In the genomic region with DNA sequence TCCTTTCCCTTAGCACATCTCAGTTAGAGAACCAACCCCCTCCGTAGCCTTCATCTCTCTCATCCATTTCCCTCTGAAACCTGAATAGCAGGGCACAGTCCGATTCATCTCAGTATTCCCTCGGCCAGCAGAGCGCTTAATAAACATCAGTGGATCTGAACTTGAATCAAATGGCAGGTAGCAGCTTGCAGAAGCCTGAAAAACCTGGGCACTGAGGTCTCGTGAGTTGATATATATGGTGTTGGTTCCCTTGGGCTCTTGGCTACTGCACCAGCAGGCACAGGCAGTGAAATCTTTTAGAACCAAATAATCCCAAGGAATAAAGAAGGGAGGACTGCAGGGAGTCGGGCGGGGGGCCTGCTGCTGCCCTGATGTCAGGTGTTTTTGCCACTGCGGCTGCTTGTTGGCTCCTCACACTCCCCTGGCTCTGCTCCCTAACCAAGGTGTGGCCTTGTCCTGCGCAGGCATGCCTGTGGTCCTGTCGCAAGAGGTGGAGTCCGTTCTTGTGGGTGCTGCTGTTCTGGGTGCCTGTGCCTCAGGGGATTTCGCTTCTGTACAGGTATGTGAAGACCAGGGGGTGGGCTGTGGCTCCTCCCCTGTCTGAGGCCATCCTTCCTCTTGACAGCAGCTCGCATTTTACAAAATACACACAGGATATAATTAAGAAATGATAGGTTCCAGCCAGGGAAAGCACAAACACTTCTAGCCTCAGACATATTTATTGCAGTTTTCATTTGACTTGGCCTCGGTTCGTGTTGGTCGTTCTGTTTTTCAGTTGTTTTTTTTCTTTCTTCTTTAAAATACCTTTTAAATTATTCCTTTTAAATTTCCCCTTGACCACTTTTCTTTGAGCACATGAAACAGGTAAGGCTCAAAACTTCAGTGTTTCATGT, we compare ENCODE assay signal across 10 cellular contexts.
A peak's percentile ranks its signal among the peaks of the same experiment; 100 is the strongest.
DNase-seq lines count a peak whose midpoint lies in the region; ATAC-seq and TF ChIP-seq lines count a peak whose summit lies in the region.
"Had no signal": no experiment of that assay in that cellular context is flagged by ENCODE, and none has a peak within 500 bp of the region (broad histone marks: within the 10 kb centered on the region; RNA-seq: fewer than 3 reads in every experiment).

No MANE protein-coding gene starts in this region.

- CTCF ChIA-PET in CD4-positive, alpha-beta T cell (lab: Charles Lee): no interaction called here

- POLR2A ChIA-PET in CD4-positive, alpha-beta T cell (lab: Charles Lee): no interaction called here

- peak overlapping the region in 1 of 2 donors; percentile 87 for H3K4me3 Mint-ChIP-seq in CD14-positive monocyte
- no peak overlapping the region for H3K4me3 Mint-ChIP-seq in CD4-positive, alpha-beta T cell
- H3K4me3 Mint-ChIP-seq: activated CD4-positive, alpha-beta T cell treated with anti-CD3 and anti-CD28 coated beads for 36 hours had no signal

- peaks cover 0 to 2% (median 0%) of the 10 kb centered on the region in 3 donors for H3K27me3 Mint-ChIP-seq in CD14-positive monocyte (ENCODE audit: low read depth in 3 of 3)
- H3K27me3 Mint-ChIP-seq in CD4-positive, alpha-beta T cell: no peaks in the 10 kb centered on the region
- H3K27me3 Mint-ChIP-seq: activated CD4-positive, alpha-beta T cell treated with anti-CD3 and anti-CD28 coated beads for 36 hours had no signal

- no peak for TF ChIP-seq CTCF in CD14-positive monocyte (IDR thresholded peaks at IDR 0.05)
- no peak for TF ChIP-seq CTCF in CD4-positive, alpha-beta T cell (IDR thresholded peaks at IDR 0.05)

- ATAC-seq in CD4-positive, alpha-beta T cell (ENCODE audit: poor library complexity): no peak
- ATAC-seq: activated CD4-positive, alpha-beta T cell treated with anti-CD3 and anti-CD28 coated beads for 36 hours had no signal

- peak overlapping the region; percentile 46 for H3K27ac ChIP-seq in SJCRH30
- peak overlapping the region; percentile 50 for H3K27ac ChIP-seq in rectal smooth muscle tissue (ENCODE audit: low read depth, low read length)
- H3K27ac ChIP-seq in CD4-positive, alpha-beta T cell (ENCODE audit: low read depth, low read length): no peak overlapping the region

- H3K9ac ChIP-seq in rectal smooth muscle tissue (ENCODE audit: low read length): no peak overlapping the region

- H3K36me3 ChIP-seq in SJCRH30: no peaks in the 10 kb centered on the region
- H3K36me3 ChIP-seq in rectal smooth muscle tissue (ENCODE audit: control insufficient read depth, insufficient read depth, low read length): no peaks in the 10 kb centered on the region

- 0 out of 2 replicates have a peak, but pooled peaks cover 3% of the 10 kb centered on the region for H3K9me3 ChIP-seq in SJCRH30 (replicated peaks)
- no peaks in the 10 kb centered on the region for H3K9me3 ChIP-seq in CD4-positive, alpha-beta T cell (ENCODE audit: control insufficient read depth, low read length)

- H3K36me3 Mint-ChIP-seq in CD14-positive monocyte: peaks cover 3 to 15% of the 10 kb centered on the region in 2 donors
- no peaks in the 10 kb centered on the region for H3K36me3 Mint-ChIP-seq in CD4-positive, alpha-beta T cell (ENCODE audit: low read depth)

- peaks cover 64% of the 10 kb centered on the region for H3K4me1 ChIP-seq in SJCRH30
- peaks cover 23% of the 10 kb centered on the region for H3K4me1 ChIP-seq in rectal smooth muscle tissue (ENCODE audit: control insufficient read depth, insufficient read depth, low read length)

- H3K27me3 ChIP-seq in SJCRH30 (no peaks in the 10 kb centered on the region), rectal smooth muscle tissue (ENCODE audit: control insufficient read depth, insufficient read depth, low read length) (no peaks in the 10 kb centered on the region)
- H3K27me3 ChIP-seq in CD4-positive, alpha-beta T cell (ENCODE audit: control insufficient read depth, insufficient read depth, low read length): no peaks in the 10 kb centered on the region

- DNase-seq in CD14-positive monocyte (ENCODE audit: low spot score) (no peak), SJCRH30 (no peak), islet precursor cell (peak; percentile 77), Ammon's horn (ENCODE audit: low spot score) (no peak), mucosa of gallbladder (ENCODE audit: low spot score) (no peak)
- no peak for DNase-seq in CD4-positive, alpha-beta T cell
- DNase-seq in activated effector memory CD4-positive, alpha-beta T cell treated with anti-CD3 and anti-CD28 coated beads, Interleukin-2, amount 50 U/mL, for 16 hours: no peak
- DNase-seq: activated CD4-positive, alpha-beta T cell treated with anti-CD3 and anti-CD28 coated beads for 36 hours; NCI-H1930 had no signal

- intact Hi-C loops in CD14-positive monocyte (cut with micrococcal nuclease): loop anchor here in 1 of 2 donors (10.0 kb wide), 4 partner anchors 119 to 789 kb away; no protein-coding TSS in a partner anchor
- intact Hi-C loops in CD4-positive, alpha-beta T cell (cut with DNase I, micrococcal nuclease): no loop called here

- peak overlapping the region; percentile 90 to 97 (median 95) for H3K27ac Mint-ChIP-seq in CD14-positive monocyte
- no peak overlapping the region for H3K27ac Mint-ChIP-seq in CD4-positive, alpha-beta T cell
- H3K27ac Mint-ChIP-seq: activated CD4-positive, alpha-beta T cell treated with anti-CD3 and anti-CD28 coated beads for 36 hours had no signal

- peaks cover 0 to 7% (median 0%) of the 10 kb centered on the region in 7 donors for H3K9me3 Mint-ChIP-seq in CD14-positive monocyte
- no peaks in the 10 kb centered on the region for H3K9me3 Mint-ChIP-seq in CD4-positive, alpha-beta T cell

- peaks cover 79% of the 10 kb centered on the region for H3K4me1 Mint-ChIP-seq in CD14-positive monocyte
- no peaks in the 10 kb centered on the region for H3K4me1 Mint-ChIP-seq in CD4-positive, alpha-beta T cell (ENCODE audit: low read depth)
- H3K4me1 Mint-ChIP-seq: activated CD4-positive, alpha-beta T cell treated with anti-CD3 and anti-CD28 coated beads for 36 hours had no signal

- H3K4me3 ChIP-seq in SJCRH30 (no peak overlapping the region), rectal smooth muscle tissue (ENCODE audit: low read length) (no peak overlapping the region)
